8 cellular contexts compared by ENCODE assay signal in genomic region chr20:17617212-17617867, GRCh38. TPM values are rescaled to one million over a fixed set of nuclear protein-coding genes. Genes with fewer than 3 reads are reported as not detected.
A peak's percentile ranks its signal among the peaks of the same experiment; 100 is the strongest.
DNase-seq lines count a peak whose midpoint lies in the region; ATAC-seq, FAIRE-seq and TF ChIP-seq lines count a peak whose summit lies in the region.

No MANE protein-coding gene starts in this region.

- no peak overlapping the region for H3K4me3 Mint-ChIP-seq in CD4-positive, CD25-positive, alpha-beta regulatory T cell

- ATAC-seq in CD4-positive, CD25-positive, alpha-beta regulatory T cell (ENCODE audit: low read depth in 2 of 2), result peak; percentile 40 to 58

- peaks cover 10% of the 10 kb centered on the region for H3K36me3 ChIP-seq in CD4-positive, CD25-positive, alpha-beta regulatory T cell (ENCODE audit: control insufficient read depth, insufficient read depth, low read length)
- H3K36me3 ChIP-seq in right atrium auricular region (peaks cover 74% of the 10 kb centered on the region), small intestine (ENCODE audit: control insufficient read depth in 2 of 2, insufficient read depth in 2 of 2, low read length in 2 of 2) (peaks cover 25 to 30% of the 10 kb centered on the region in 2 donors)

- H3K9me3 ChIP-seq in CD4-positive, CD25-positive, alpha-beta regulatory T cell (ENCODE audit: control insufficient read depth in 2 of 2, low read length in 2 of 2), result no peaks in the 10 kb centered on the region
- H3K9me3 ChIP-seq in right atrium auricular region (no peaks in the 10 kb centered on the region), small intestine (ENCODE audit: control insufficient read depth, low read depth) (no peaks in the 10 kb centered on the region)

- H3K4me1 Mint-ChIP-seq in CD4-positive, CD25-positive, alpha-beta regulatory T cell, result peaks cover 0 to 9% (median 4%) of the 10 kb centered on the region in 4 donors

- H3K27ac Mint-ChIP-seq in CD4-positive, CD25-positive, alpha-beta regulatory T cell, result peak overlapping the region in 1 of 3 donors; percentile 38

- FAIRE-seq in small intestine (lab: Jason Lieb, UNC), result no peak

- 70 to 81% (median 77%) methylated on average over 15 of the region's 15 CpGs for WGBS in small intestine, 3 donors

- H3K27ac ChIP-seq in CD4-positive, CD25-positive, alpha-beta regulatory T cell (ENCODE audit: insufficient read depth, low read length, poor library complexity, severe bottlenecking), result no peak overlapping the region
- H3K27ac ChIP-seq in right atrium auricular region (no peak overlapping the region), small intestine (ENCODE audit: low read depth in 1 of 2, low read length in 1 of 2) (no peak overlapping the region)

- peaks cover 3% of the 10 kb centered on the region for H3K36me3 Mint-ChIP-seq in CD4-positive, CD25-positive, alpha-beta regulatory T cell

- TF ChIP-seq CTCF in HFF-Myc (IDR thresholded peaks at IDR 0.05; ENCODE audit: low read depth, low read length, missing control alignments) (peak; percentile 70), right atrium auricular region (IDR thresholded peaks at IDR 0.05) (peak; percentile 63 to 80)

- no peaks in the 10 kb centered on the region for H3K27me3 Mint-ChIP-seq in CD4-positive, CD25-positive, alpha-beta regulatory T cell

- no peaks in the 10 kb centered on the region for H3K27me3 ChIP-seq in CD4-positive, CD25-positive, alpha-beta regulatory T cell (ENCODE audit: control insufficient read depth, insufficient read depth, low read length)
- H3K27me3 ChIP-seq in right atrium auricular region, result no peaks in the 10 kb centered on the region
- H3K27me3 ChIP-seq in small intestine (ENCODE audit: control insufficient read depth in 2 of 2, insufficient read depth in 2 of 2, low read length in 2 of 2), result no peaks in the 10 kb centered on the region

- peaks cover 5% of the 10 kb centered on the region for H3K4me1 ChIP-seq in CD4-positive, CD25-positive, alpha-beta regulatory T cell (ENCODE audit: control insufficient read depth, insufficient read depth, low read length, poor library complexity, severe bottlenecking)
- H3K4me1 ChIP-seq in right atrium auricular region, result peaks cover 0 to 37% of the 10 kb centered on the region in 2 donors
- no peaks in the 10 kb centered on the region for H3K4me1 ChIP-seq in small intestine (ENCODE audit: control insufficient read depth in 2 of 2, insufficient read depth in 1 of 2, low read depth in 1 of 2, low read length in 1 of 2)

- DNase-seq in CD4-positive, CD25-positive, alpha-beta regulatory T cell, result peak; percentile 29 to 39 (median 34)
- DNase-seq in HFF-Myc (ENCODE audit: extremely low read depth, low read depth), result no peak
- peak; percentile 54 for DNase-seq in RKO (ENCODE audit: low spot score)
- DNase-seq in amygdala (lab: John Stamatoyannopoulos, UW), result peak in 33 of 56 donors; percentile 13 to 74 (median 46)
- DNase-seq in right atrium auricular region (ENCODE audit: low spot score), result peak; percentile 64
- peak; percentile 26 for DNase-seq in small intestine
- no peak for DNase-seq in DMS153 (lab: John Stamatoyannopoulos, UW)
- DNase-seq in cortex of kidney (lab: John Stamatoyannopoulos, UW), result no peak

- no peak overlapping the region for H3K4me3 ChIP-seq in CD4-positive, CD25-positive, alpha-beta regulatory T cell (ENCODE audit: low read depth, low read length)
- H3K4me3 ChIP-seq in HFF-Myc (replicated peaks; ENCODE audit: low read depth, low read length), result no peak overlapping the region
- H3K4me3 ChIP-seq in right atrium auricular region, result no peak overlapping the region
- no peak overlapping the region for H3K4me3 ChIP-seq in small intestine (ENCODE audit: low read depth in 1 of 2, low read length in 2 of 2)

- H3K9me3 Mint-ChIP-seq in CD4-positive, CD25-positive, alpha-beta regulatory T cell, result no peaks in the 10 kb centered on the region

RNA-seq across cellular contexts. Expression of gene DSTN, which starts 47.5 kb away (rescaled TPM):
- 50.6 TPM for total RNA-seq in CD4-positive, CD25-positive, alpha-beta regulatory T cell
- 100 to 1,000 TPM in 3 of 4 donors, 10 to 100 TPM in 1; 93.9 to 145 (median 116) TPM for polyA plus RNA-seq in CD4-positive, CD25-positive, alpha-beta regulatory T cell
- 100 to 1,000 TPM; 585 to 760 TPM for total RNA-seq in right atrium auricular region
- 100 to 1,000 TPM; 145 to 360 (median 189) TPM for polyA plus RNA-seq in small intestine

Comparison
In these comparisons a context has a peak if more than half of its experiments do, and no peak if none do; other contexts are left out.
1. DNase-seq: peak in CD4-positive, CD25-positive, alpha-beta regulatory T cell (3 of 3), RKO (single experiment), amygdala (33 of 56), right atrium auricular region (single experiment) and small intestine (single experiment); none in HFF-Myc (single experiment), DMS153 (single experiment) and cortex of kidney (single experiment).
2. RNA of gene DSTN, which starts 47.5 kb away (total RNA-seq): 585 to 760 TPM in right atrium auricular region; 50.6 TPM in CD4-positive, CD25-positive, alpha-beta regulatory T cell (single experiment); every median in the first group is over 10 times any median in the second.